Comparison of ENCODE assay signal across 8 cellular contexts in genomic region chr3:119293105-119293683, GRCh38. TPM values are rescaled to one million over a fixed set of nuclear protein-coding genes. Genes with fewer than 3 reads are reported as not detected.
DNase-seq lines count a peak whose midpoint lies in the region; ATAC-seq, FAIRE-seq and TF ChIP-seq lines count a peak whose summit lies in the region.

No MANE protein-coding gene starts in this region.

- no peaks in the 10 kb centered on the region for H3K9me3 ChIP-seq in astrocyte (ENCODE audit: insufficient read depth, low read depth, low read length)
- no peaks in the 10 kb centered on the region for H3K9me3 ChIP-seq in mesodermal cell (ENCODE audit: control insufficient read depth, low read length)

- H3K9me3 Mint-ChIP-seq in activated naive CD4-positive, alpha-beta T cell treated with anti-CD3 and anti-CD28 coated beads, Interleukin-2, amount 10 ng/mL, durations not matched to agents 7 days and 5 days = peaks cover 6% of the 10 kb centered on the region
- peaks cover 1% of the 10 kb centered on the region for H3K9me3 Mint-ChIP-seq in astrocyte (ENCODE audit: unreplicated experiment)

- no peak for FAIRE-seq in astrocyte (lab: Jason Lieb, UNC)

- H3K79me2 ChIP-seq in astrocyte (ENCODE audit: insufficient read depth, low read length) = peaks cover 41% of the 10 kb centered on the region

- H2AFZ ChIP-seq in astrocyte (ENCODE audit: low read depth, low read length) = peak overlapping the region; percentile 65

- H3K27me3 Mint-ChIP-seq in activated naive CD4-positive, alpha-beta T cell treated with anti-CD3 and anti-CD28 coated beads, Interleukin-2, amount 10 ng/mL, durations not matched to agents 7 days and 5 days = peaks cover 51% of the 10 kb centered on the region
- H3K27me3 Mint-ChIP-seq in astrocyte (ENCODE audit: low read depth, unreplicated experiment) = peaks cover 3% of the 10 kb centered on the region

- peak overlapping the region; percentile 83 for H3K4me3 Mint-ChIP-seq in activated naive CD4-positive, alpha-beta T cell treated with anti-CD3 and anti-CD28 coated beads, Interleukin-2, amount 10 ng/mL, durations not matched to agents 7 days and 5 days
- peak overlapping the region; percentile 93 for H3K4me3 Mint-ChIP-seq in astrocyte (ENCODE audit: unreplicated experiment)

- no peaks in the 10 kb centered on the region for H3K27me3 ChIP-seq in astrocyte (ENCODE audit: insufficient read depth, low read length)

- H3K4me3 ChIP-seq in astrocyte (ENCODE audit: insufficient read depth, low read depth, low read length) = peak overlapping the region; percentile 73
- H3K4me3 ChIP-seq in mesodermal cell (ENCODE audit: extremely low read depth, insufficient read depth, low read length, poor library complexity, severe bottlenecking) = peak overlapping the region; percentile 55
- H3K4me3 ChIP-seq in urinary bladder (ENCODE audit: low read depth, low read length) = peak overlapping the region; percentile 62

- TF ChIP-seq CTCF in astrocyte (IDR thresholded peaks at IDR 0.05; ENCODE audit: insufficient read depth, low read depth, low read length) = no peak

- peak overlapping the region; percentile 93 for H3K9ac ChIP-seq in astrocyte (ENCODE audit: low read length)

- H3K4me1 ChIP-seq in astrocyte (ENCODE audit: insufficient read depth, low read length) = peaks cover 26% of the 10 kb centered on the region
- H3K4me1 ChIP-seq in mesodermal cell (ENCODE audit: control insufficient read depth, insufficient read depth, low read length, poor library complexity, severe bottlenecking) = peaks cover 3% of the 10 kb centered on the region
- H3K4me1 ChIP-seq in urinary bladder (ENCODE audit: insufficient read depth) = no peaks in the 10 kb centered on the region

- H3K36me3 ChIP-seq in astrocyte (ENCODE audit: insufficient read depth, low read length) (peaks cover 7% of the 10 kb centered on the region), mesodermal cell (ENCODE audit: control insufficient read depth, insufficient read depth, low read length) (peaks cover 12% of the 10 kb centered on the region), urinary bladder (ENCODE audit: insufficient read depth) (no peaks in the 10 kb centered on the region)

- ATAC-seq in GM21786 (IDR thresholded peaks at IDR 0.05; ENCODE audit: unreplicated experiment) = no peak

- CTCF ChIA-PET in activated naive CD4-positive, alpha-beta T cell treated with anti-CD3 and anti-CD28 coated beads, Interleukin-2, amount 10 ng/mL, durations not matched to agents 7 days and 5 days (lab: Charles Lee) = interaction anchor here (0.6 kb wide), 1 partner anchor 388 kb away, joined by 3 read pairs; no protein-coding TSS in a partner anchor

- peak overlapping the region; percentile 96 for H3K4me2 ChIP-seq in astrocyte (ENCODE audit: low read length)

- H4K20me1 ChIP-seq in astrocyte (ENCODE audit: insufficient read depth, low read length) = peaks cover 14% of the 10 kb centered on the region

- whole genome bisulfite sequencing in mesodermal cell (ENCODE audit: insufficient coverage in 2 of 2), 2 experiments = 69 to 83% methylated on average over 1 to 2 of the region's 2 CpGs
- 53% methylated on average over 2 of the region's 2 CpGs for WGBS in urinary bladder

- peak overlapping the region; percentile 85 for H3K27ac Mint-ChIP-seq in activated naive CD4-positive, alpha-beta T cell treated with anti-CD3 and anti-CD28 coated beads, Interleukin-2, amount 10 ng/mL, durations not matched to agents 7 days and 5 days
- peak overlapping the region; percentile 2 for H3K27ac Mint-ChIP-seq in astrocyte (ENCODE audit: unreplicated experiment)

- no peak for DNase-seq in activated naive CD4-positive, alpha-beta T cell treated with anti-CD3 and anti-CD28 coated beads, Interleukin-2, amount 10 ng/mL, durations not matched to agents 7 days and 5 days
- DNase-seq in activated naive CD4-positive, alpha-beta T cell treated with Interleukin-2 at 50 U/mL for 16 hours = no peak
- DNase-seq in astrocyte (ENCODE audit: low read depth) = no peak
- DNase-seq in H4 (ENCODE audit: low spot score) = no peak
- DNase-seq in HT-29 (ENCODE audit: low spot score) = no peak

- H3K4me1 Mint-ChIP-seq in activated naive CD4-positive, alpha-beta T cell treated with anti-CD3 and anti-CD28 coated beads, Interleukin-2, amount 10 ng/mL, durations not matched to agents 7 days and 5 days = peaks cover 46% of the 10 kb centered on the region
- H3K4me1 Mint-ChIP-seq in astrocyte (ENCODE audit: low read depth, unreplicated experiment) = peaks cover 29% of the 10 kb centered on the region

- H3K27ac ChIP-seq in astrocyte (ENCODE audit: low read depth, low read length) (no peak overlapping the region), mesodermal cell (ENCODE audit: low read depth, low read length, severe bottlenecking) (no peak overlapping the region), urinary bladder (ENCODE audit: low read depth) (no peak overlapping the region)

- no peaks in the 10 kb centered on the region for H3K36me3 Mint-ChIP-seq in activated naive CD4-positive, alpha-beta T cell treated with anti-CD3 and anti-CD28 coated beads, Interleukin-2, amount 10 ng/mL, durations not matched to agents 7 days and 5 days
- H3K36me3 Mint-ChIP-seq in astrocyte (ENCODE audit: low read depth, unreplicated experiment) = peaks cover 9% of the 10 kb centered on the region

RNA-seq across cellular contexts. Expression of gene ARHGAP31, which starts 1.0 kb away (rescaled TPM):
- 48.1 and 58.8 TPM in 2 replicates for total RNA-seq in astrocyte
- 12.3 TPM for polyA plus RNA-seq in mesodermal cell (2013, experiment 1 of 2)
- 10.1 TPM for polyA plus RNA-seq in mesodermal cell (2013, experiment 2 of 2)
- total RNA-seq in urinary bladder = 16.1 TPM
- polyA plus RNA-seq in urinary bladder = 10.3 TPM
- 4.5 and 6.9 TPM in 2 replicates for total RNA-seq in H4 (2014; rRNA removed; shearing (Covaris generic))
- 0.03 TPM in 2 replicates for total RNA-seq in HT-29 (2014; rRNA removed; shearing (Covaris generic))

RNA-seq across cellular contexts. Expression of gene B4GALT4, which starts 52.5 kb away (rescaled TPM):
- total RNA-seq in astrocyte (36.7 and 45.4 TPM in 2 replicates), urinary bladder (23.2 TPM)
- 34.3 TPM for polyA plus RNA-seq in mesodermal cell (2013, experiment 1 of 2)
- 32.5 TPM for polyA plus RNA-seq in mesodermal cell (2013, experiment 2 of 2)
- 18.8 TPM for polyA plus RNA-seq in urinary bladder
- total RNA-seq in H4 (2014; rRNA removed; shearing (Covaris generic)) = 25.3 and 30.5 TPM in 2 replicates
- total RNA-seq in HT-29 (2014; rRNA removed; shearing (Covaris generic)) = 8.1 and 8.5 TPM in 2 replicates
